Comparison of ENCODE assay signal across 1 cellular context in the genomic region with DNA sequence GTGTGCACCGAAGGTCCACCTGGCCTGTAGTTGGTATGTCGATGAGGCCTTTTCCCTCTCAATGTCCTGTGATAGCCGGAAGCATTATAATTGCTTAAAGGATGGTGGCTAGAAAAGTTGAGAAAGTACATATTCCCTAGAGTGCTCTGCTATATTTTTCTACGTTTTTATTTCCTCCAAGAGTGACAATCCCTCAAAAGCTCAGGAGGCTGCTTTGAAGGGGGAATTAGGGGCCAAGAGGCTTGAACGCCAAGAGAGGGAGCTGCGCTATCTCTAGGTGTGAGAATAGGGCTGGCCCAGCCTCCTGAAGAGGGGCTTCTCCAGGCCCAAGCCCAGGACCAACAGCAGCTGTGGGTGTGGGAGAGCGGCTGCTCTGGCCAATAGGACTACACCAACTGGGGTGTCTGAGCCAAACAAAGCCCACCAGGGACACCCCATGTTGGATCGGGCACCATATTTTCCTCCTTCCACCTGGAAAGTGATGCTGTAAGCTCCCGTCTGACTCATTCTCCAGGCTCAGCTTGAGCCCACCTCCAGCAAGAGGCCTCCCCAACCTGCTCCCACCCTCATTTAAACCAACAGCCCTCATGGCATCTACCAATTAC.
A peak's percentile ranks its signal among the peaks of the same experiment; 100 is the strongest.
TF ChIP-seq lines count a peak whose summit lies in the region.

No MANE protein-coding gene starts in this region.

TF ChIP-seq in GM12878, 131 proteins besides CTCF, POLR2A, EP300 and RAD21 (continued from another document and continues in another):
- TF ChIP-seq, protein P1, sequence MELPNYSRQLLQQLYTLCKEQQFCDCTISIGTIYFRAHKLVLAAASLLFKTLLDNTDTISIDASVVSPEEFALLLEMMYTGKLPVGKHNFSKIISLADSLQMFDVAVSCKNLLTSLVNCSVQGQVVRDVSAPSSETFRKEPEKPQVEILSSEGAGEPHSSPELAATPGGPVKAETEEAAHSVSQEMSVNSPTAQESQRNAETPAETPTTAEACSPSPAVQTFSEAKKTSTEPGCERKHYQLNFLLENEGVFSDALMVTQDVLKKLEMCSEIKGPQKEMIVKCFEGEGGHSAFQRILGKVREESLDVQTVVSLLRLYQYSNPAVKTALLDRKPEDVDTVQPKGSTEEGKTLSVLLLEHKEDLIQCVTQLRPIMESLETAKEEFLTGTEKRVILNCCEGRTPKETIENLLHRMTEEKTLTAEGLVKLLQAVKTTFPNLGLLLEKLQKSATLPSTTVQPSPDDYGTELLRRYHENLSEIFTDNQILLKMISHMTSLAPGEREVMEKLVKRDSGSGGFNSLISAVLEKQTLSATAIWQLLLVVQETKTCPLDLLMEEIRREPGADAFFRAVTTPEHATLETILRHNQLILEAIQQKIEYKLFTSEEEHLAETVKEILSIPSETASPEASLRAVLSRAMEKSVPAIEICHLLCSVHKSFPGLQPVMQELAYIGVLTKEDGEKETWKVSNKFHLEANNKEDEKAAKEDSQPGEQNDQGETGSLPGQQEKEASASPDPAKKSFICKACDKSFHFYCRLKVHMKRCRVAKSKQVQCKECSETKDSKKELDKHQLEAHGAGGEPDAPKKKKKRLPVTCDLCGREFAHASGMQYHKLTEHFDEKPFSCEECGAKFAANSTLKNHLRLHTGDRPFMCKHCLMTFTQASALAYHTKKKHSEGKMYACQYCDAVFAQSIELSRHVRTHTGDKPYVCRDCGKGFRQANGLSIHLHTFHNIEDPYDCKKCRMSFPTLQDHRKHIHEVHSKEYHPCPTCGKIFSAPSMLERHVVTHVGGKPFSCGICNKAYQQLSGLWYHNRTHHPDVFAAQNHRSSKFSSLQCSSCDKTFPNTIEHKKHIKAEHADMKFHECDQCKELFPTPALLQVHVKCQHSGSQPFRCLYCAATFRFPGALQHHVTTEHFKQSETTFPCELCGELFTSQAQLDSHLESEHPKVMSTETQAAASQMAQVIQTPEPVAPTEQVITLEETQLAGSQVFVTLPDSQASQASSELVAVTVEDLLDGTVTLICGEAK (IDR thresholded peaks at IDR 0.05; ENCODE audit: borderline replicate concordance), result no peak
- TF ChIP-seq, protein P2, sequence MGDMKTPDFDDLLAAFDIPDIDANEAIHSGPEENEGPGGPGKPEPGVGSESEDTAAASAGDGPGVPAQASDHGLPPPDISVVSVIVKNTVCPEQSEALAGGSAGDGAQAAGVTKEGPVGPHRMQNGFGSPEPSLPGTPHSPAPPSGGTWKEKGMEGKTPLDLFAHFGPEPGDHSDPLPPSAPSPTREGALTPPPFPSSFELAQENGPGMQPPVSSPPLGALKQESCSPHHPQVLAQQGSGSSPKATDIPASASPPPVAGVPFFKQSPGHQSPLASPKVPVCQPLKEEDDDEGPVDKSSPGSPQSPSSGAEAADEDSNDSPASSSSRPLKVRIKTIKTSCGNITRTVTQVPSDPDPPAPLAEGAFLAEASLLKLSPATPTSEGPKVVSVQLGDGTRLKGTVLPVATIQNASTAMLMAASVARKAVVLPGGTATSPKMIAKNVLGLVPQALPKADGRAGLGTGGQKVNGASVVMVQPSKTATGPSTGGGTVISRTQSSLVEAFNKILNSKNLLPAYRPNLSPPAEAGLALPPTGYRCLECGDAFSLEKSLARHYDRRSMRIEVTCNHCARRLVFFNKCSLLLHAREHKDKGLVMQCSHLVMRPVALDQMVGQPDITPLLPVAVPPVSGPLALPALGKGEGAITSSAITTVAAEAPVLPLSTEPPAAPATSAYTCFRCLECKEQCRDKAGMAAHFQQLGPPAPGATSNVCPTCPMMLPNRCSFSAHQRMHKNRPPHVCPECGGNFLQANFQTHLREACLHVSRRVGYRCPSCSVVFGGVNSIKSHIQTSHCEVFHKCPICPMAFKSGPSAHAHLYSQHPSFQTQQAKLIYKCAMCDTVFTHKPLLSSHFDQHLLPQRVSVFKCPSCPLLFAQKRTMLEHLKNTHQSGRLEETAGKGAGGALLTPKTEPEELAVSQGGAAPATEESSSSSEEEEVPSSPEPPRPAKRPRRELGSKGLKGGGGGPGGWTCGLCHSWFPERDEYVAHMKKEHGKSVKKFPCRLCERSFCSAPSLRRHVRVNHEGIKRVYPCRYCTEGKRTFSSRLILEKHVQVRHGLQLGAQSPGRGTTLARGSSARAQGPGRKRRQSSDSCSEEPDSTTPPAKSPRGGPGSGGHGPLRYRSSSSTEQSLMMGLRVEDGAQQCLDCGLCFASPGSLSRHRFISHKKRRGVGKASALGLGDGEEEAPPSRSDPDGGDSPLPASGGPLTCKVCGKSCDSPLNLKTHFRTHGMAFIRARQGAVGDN (IDR thresholded peaks at IDR 0.05), result peak; percentile 94
- no peak for TF ChIP-seq HCFC1 (IDR thresholded peaks at IDR 0.05; ENCODE audit: low read length)
- no peak for TF ChIP-seq BCLAF1 (IDR thresholded peaks at IDR 0.05)
- no peak for TF ChIP-seq ZNF24 (IDR thresholded peaks at IDR 0.05)
- TF ChIP-seq RAD51 (IDR thresholded peaks at IDR 0.05), result no peak
- TF ChIP-seq HSF1 (IDR thresholded peaks at IDR 0.05; ENCODE audit: low read depth, low read length), result no peak
- TF ChIP-seq POLR2AphosphoS2 (IDR thresholded peaks at IDR 0.05; ENCODE audit: low read depth, low read length), result no peak; the same call in 1 of the 2 replicates
- no peak for TF ChIP-seq ZSCAN29 (IDR thresholded peaks at IDR 0.05)
- peak; percentile 58 for TF ChIP-seq POLR2AphosphoS5 (IDR thresholded peaks at IDR 0.05; ENCODE audit: low read length)
- no peak for TF ChIP-seq HDAC6 (IDR thresholded peaks at IDR 0.05; ENCODE audit: unreplicated experiment)
- no peak for TF ChIP-seq TBL1XR1 (IDR thresholded peaks at IDR 0.05; ENCODE audit: low read depth, low read length)
- TF ChIP-seq TAF1 (IDR thresholded peaks at IDR 0.05; ENCODE audit: borderline replicate concordance, low read depth, low read length), result no peak
- TF ChIP-seq SUZ12 (IDR thresholded peaks at IDR 0.05; ENCODE audit: unreplicated experiment), result no peak
- no peak for TF ChIP-seq KAT2A (conservative IDR thresholded peaks at IDR 0.05; ENCODE audit: control insufficient read depth, low read depth, low read length)
- TF ChIP-seq FOS (IDR thresholded peaks at IDR 0.05; ENCODE audit: borderline replicate concordance, extremely low read depth, insufficient read length), result no peak
- no peak for TF ChIP-seq ZNF217 (IDR thresholded peaks at IDR 0.05)
- no peak for TF ChIP-seq YBX1 (IDR thresholded peaks at IDR 0.05)
- TF ChIP-seq, protein P3, sequence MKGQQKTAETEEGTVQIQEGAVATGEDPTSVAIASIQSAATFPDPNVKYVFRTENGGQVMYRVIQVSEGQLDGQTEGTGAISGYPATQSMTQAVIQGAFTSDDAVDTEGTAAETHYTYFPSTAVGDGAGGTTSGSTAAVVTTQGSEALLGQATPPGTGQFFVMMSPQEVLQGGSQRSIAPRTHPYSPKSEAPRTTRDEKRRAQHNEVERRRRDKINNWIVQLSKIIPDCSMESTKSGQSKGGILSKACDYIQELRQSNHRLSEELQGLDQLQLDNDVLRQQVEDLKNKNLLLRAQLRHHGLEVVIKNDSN (IDR thresholded peaks at IDR 0.05; ENCODE audit: borderline replicate concordance, extremely low read length, insufficient read depth, low read depth, low read length), result no peak
- TF ChIP-seq BHLHE40 (IDR thresholded peaks at IDR 0.05; ENCODE audit: borderline replicate concordance in 1 of 2, low read depth in 2 of 2, low read length in 1 of 2), result peak in 1 of 2 experiments; percentile 12; a peak in 1 of 4 replicates
- no peak for TF ChIP-seq IRF4 (IDR thresholded peaks at IDR 0.05; ENCODE audit: low read depth, low read length)
- no peak; the same call in 1 of the 2 replicates for TF ChIP-seq IRF3 (IDR thresholded peaks at IDR 0.05)
- TF ChIP-seq, protein P4, sequence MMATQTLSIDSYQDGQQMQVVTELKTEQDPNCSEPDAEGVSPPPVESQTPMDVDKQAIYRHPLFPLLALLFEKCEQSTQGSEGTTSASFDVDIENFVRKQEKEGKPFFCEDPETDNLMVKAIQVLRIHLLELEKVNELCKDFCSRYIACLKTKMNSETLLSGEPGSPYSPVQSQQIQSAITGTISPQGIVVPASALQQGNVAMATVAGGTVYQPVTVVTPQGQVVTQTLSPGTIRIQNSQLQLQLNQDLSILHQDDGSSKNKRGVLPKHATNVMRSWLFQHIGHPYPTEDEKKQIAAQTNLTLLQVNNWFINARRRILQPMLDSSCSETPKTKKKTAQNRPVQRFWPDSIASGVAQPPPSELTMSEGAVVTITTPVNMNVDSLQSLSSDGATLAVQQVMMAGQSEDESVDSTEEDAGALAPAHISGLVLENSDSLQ (IDR thresholded peaks at IDR 0.05), result no peak
- TF ChIP-seq PRDM15 (CRISPR knock-in tag; IDR thresholded peaks at IDR 0.05), result no peak
- TF ChIP-seq ZNF384 (IDR thresholded peaks at IDR 0.05; ENCODE audit: borderline replicate concordance, low read depth, low read length), result no peak
- no peak for TF ChIP-seq RUNX3 (IDR thresholded peaks at IDR 0.05; ENCODE audit: low read length)
- peak; percentile 85 for TF ChIP-seq IKZF1 (conservative IDR thresholded peaks at IDR 0.05)
- TF ChIP-seq, protein P5, sequence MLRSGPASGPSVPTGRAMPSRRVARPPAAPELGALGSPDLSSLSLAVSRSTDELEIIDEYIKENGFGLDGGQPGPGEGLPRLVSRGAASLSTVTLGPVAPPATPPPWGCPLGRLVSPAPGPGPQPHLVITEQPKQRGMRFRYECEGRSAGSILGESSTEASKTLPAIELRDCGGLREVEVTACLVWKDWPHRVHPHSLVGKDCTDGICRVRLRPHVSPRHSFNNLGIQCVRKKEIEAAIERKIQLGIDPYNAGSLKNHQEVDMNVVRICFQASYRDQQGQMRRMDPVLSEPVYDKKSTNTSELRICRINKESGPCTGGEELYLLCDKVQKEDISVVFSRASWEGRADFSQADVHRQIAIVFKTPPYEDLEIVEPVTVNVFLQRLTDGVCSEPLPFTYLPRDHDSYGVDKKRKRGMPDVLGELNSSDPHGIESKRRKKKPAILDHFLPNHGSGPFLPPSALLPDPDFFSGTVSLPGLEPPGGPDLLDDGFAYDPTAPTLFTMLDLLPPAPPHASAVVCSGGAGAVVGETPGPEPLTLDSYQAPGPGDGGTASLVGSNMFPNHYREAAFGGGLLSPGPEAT (IDR thresholded peaks at IDR 0.05; ENCODE audit: low read depth), result 0 out of 2 replicates have a peak, but pooled peaks have one; percentile 65
- TF ChIP-seq MTA2 (IDR thresholded peaks at IDR 0.05; ENCODE audit: low read depth), result peak; percentile 19
- TF ChIP-seq CREM (IDR thresholded peaks at IDR 0.05; ENCODE audit: low read depth), result no peak
